14 cellular contexts compared by ENCODE assay signal in genomic region chr3:171854649-171855305, GRCh38. TPM values are rescaled to one million over a fixed set of nuclear protein-coding genes. Genes with fewer than 3 reads are reported as not detected.
"Had no signal": no experiment of that assay in that cellular context is flagged by ENCODE, and none has a peak within 500 bp of the region (broad histone marks: within the 10 kb centered on the region; RNA-seq: fewer than 3 reads in every experiment).

No MANE protein-coding gene starts in this region.

- H3K9ac ChIP-seq: parathyroid adenoma had no signal

- H3K27me3 ChIP-seq: esophagus muscularis mucosa, upper lobe of right lung had no signal

- FAIRE-seq: colon had no signal

- H3K4me1 ChIP-seq: parathyroid adenoma had no signal

- H3K4me3 ChIP-seq: esophagus muscularis mucosa, thoracic aorta, upper lobe of right lung had no signal

- H3K4me1 Mint-ChIP-seq: activated CD4-positive, alpha-beta memory T cell treated with anti-CD3 and anti-CD28 coated beads, Interleukin-2, amount 10 ng/mL, durations not matched to agents 7 days and 5 days had no signal

- H2AFZ ChIP-seq: parathyroid adenoma had no signal

- H3K4me3 Mint-ChIP-seq: activated CD4-positive, alpha-beta memory T cell treated with anti-CD3 and anti-CD28 coated beads, Interleukin-2, amount 10 ng/mL, durations not matched to agents 7 days and 5 days; activated T-cell treated with anti-CD3 and anti-CD28 coated beads, Interleukin-2, amount 50 U/mL, for 4 hours had no signal

- DNase-seq: activated CD4-positive, alpha-beta memory T cell treated with anti-CD3 and anti-CD28 coated beads, Interleukin-2, amount 10 ng/mL, durations not matched to agents 7 days and 5 days; activated CD4-positive, alpha-beta T cell treated with anti-CD3 and anti-CD28 coated beads for 4 hours; activated effector memory CD4-positive, alpha-beta T cell treated with anti-CD3 and anti-CD28 coated beads, Interleukin-2, amount 50 U/mL, for 16 hours; activated T-cell treated with anti-CD3 and anti-CD28 coated beads, Interleukin-2, amount 50 U/mL, for 4 hours; caudate nucleus; islet precursor cell; stimulated activated CD4-positive, alpha-beta T cell treated with anti-CD3 and anti-CD28 coated beads, Interleukin-1b, Interleukin-23, amount 100 ng/mL, for 48 hours; upper lobe of right lung had no signal

- H3K27ac Mint-ChIP-seq: activated CD4-positive, alpha-beta memory T cell treated with anti-CD3 and anti-CD28 coated beads, Interleukin-2, amount 10 ng/mL, durations not matched to agents 7 days and 5 days; activated naive CD4-positive, alpha-beta T cell treated with anti-CD3 and anti-CD28 coated beads, Interleukin-2, amount 50 U/mL, for 72 hours had no signal

- H3K36me3 ChIP-seq: esophagus muscularis mucosa, thoracic aorta, upper lobe of right lung had no signal

- H3K79me2 ChIP-seq: parathyroid adenoma had no signal

- H3K27ac ChIP-seq: esophagus muscularis mucosa, parathyroid adenoma, thoracic aorta, upper lobe of right lung had no signal

- ATAC-seq: activated naive CD4-positive, alpha-beta T cell treated with anti-CD3 and anti-CD28 coated beads, Interleukin-2, amount 50 U/mL, for 72 hours; activated T-cell treated with anti-CD3 and anti-CD28 coated beads, Interleukin-2, amount 50 U/mL, for 4 hours; upper lobe of right lung had no signal

RNA-seq across cellular contexts. Expression of gene TMEM212, which starts 11.6 kb away (rescaled TPM):
- total RNA-seq: activated CD4-positive, alpha-beta memory T cell treated with anti-CD3 and anti-CD28 coated beads, Interleukin-2, amount 10 ng/mL, durations not matched to agents 7 days and 5 days; activated naive CD4-positive, alpha-beta T cell treated with anti-CD3 and anti-CD28 coated beads, Interleukin-2, amount 50 U/mL, for 72 hours; activated T-cell treated with anti-CD3 and anti-CD28 coated beads, Interleukin-2, amount 50 U/mL, for 4 hours; esophagus muscularis mucosa; lung microvascular endothelial cell; thoracic aorta; upper lobe of right lung had no signal
